Comparison of ENCODE assay signal across 1 cellular context in genomic region chr11:76347391-76347790, GRCh38.
TF ChIP-seq lines count a peak whose summit lies in the region.

No MANE protein-coding gene starts in this region.

TF ChIP-seq in HCT116, 20 proteins besides CTCF, POLR2A, EP300 and RAD21 (continued from another document):
- no peak for TF ChIP-seq REST (IDR thresholded peaks at IDR 0.05; ENCODE audit: low read depth)
- no peak for TF ChIP-seq ZBTB33 (IDR thresholded peaks at IDR 0.05; ENCODE audit: extremely low read depth, insufficient replicate concordance, low read length)
- no peak for TF ChIP-seq ATF3 (IDR thresholded peaks at IDR 0.05)
- no peak for TF ChIP-seq FOSL1 (IDR thresholded peaks at IDR 0.05; ENCODE audit: low read depth)
